Comparison of ENCODE assay signal across 7 cellular contexts in genomic region chr5:72418271-72418670, GRCh38.
"Had no signal": no experiment of that assay in that cellular context is flagged by ENCODE, and none has a peak within 500 bp of the region (broad histone marks: within the 10 kb centered on the region; RNA-seq: fewer than 3 reads in every experiment).

No MANE protein-coding gene starts in this region.

- H3K9ac ChIP-seq: GM23248 had no signal

- FAIRE-seq: HTR-8/SVneo had no signal

- DNase-seq: GM23248, GOT3, HFFc6 had no signal

- ATAC-seq: HCT116 had no signal

- H3K27ac Mint-ChIP-seq: HFFc6 had no signal

- H3K9me3 ChIP-seq: HAP-1 had no signal

- H3K9me3 Mint-ChIP-seq: HFFc6 had no signal

- H2AFZ ChIP-seq: GM23248 had no signal

- H3K4me1 ChIP-seq: HAP-1 had no signal

- H3K4me1 Mint-ChIP-seq: IgD-negative memory B cell had no signal

- H3K4me3 ChIP-seq: GM23248, HAP-1 had no signal

- H3K36me3 ChIP-seq: HAP-1 had no signal

- H3K27ac ChIP-seq: GM23248 had no signal

- H3K4me3 Mint-ChIP-seq: HFFc6, IgD-negative memory B cell had no signal

- H3K36me3 Mint-ChIP-seq: IgD-negative memory B cell had no signal
